22 cellular contexts compared by ENCODE assay signal in genomic region chr16:4452674-4453073, GRCh38.
"Had no signal": no experiment of that assay in that cellular context is flagged by ENCODE, and none has a peak within 500 bp of the region (broad histone marks: within the 10 kb centered on the region; RNA-seq: fewer than 3 reads in every experiment).

No MANE protein-coding gene starts in this region.

- DNase-seq: activated CD4-positive, alpha-beta memory T cell treated with anti-CD3 and anti-CD28 coated beads, Interleukin-2, amount 10 ng/mL, durations not matched to agents 7 days and 5 days; activated CD4-positive, alpha-beta T cell treated with anti-CD3 and anti-CD28 coated beads, Interleukin-2, amount 10 ng/mL, durations not matched to agents 24 days and 14 days; activated gamma-delta T cell treated with Interleukin-2 at 50 U/mL for 16 hours; activated naive CD8-positive, alpha-beta T cell treated with anti-CD3 and anti-CD28 coated beads, Interleukin-2, amount 50 U/mL, for 24 hours; anterior cingulate cortex; dermis blood vessel endothelial cell; effector memory CD4-positive, alpha-beta T cell; mesenchymal stem cell; ovary; right cardiac atrium; stimulated activated CD4-positive, alpha-beta T cell treated with anti-CD3 and anti-CD28 coated beads, Interleukin-4, amount 100 ng/mL, for 4 hours; stimulated activated naive CD8-positive, alpha-beta T cell treated with anti-CD3 and anti-CD28 coated beads, Interleukin-15, amount 100 ng/mL, for 72 hours had no signal

- H3K27ac Mint-ChIP-seq: activated CD4-positive, alpha-beta memory T cell treated with anti-CD3 and anti-CD28 coated beads, Interleukin-2, amount 10 ng/mL, durations not matched to agents 7 days and 5 days; activated CD4-positive, alpha-beta T cell treated with anti-CD3 and anti-CD28 coated beads, Interleukin-2, amount 10 ng/mL, durations not matched to agents 24 days and 14 days; activated naive CD8-positive, alpha-beta T cell treated with anti-CD3 and anti-CD28 coated beads, Interleukin-2, amount 50 U/mL, for 24 hours; activated T-helper 1 cell treated with anti-CD3 and anti-CD28 coated beads, Interleukin-12 subunit alpha, Interleukin-12 subunit beta, Interleukin-2, Interleukin-4 antibody, amounts not matched to agents 30 ng/mL and 10 ng/mL and 1 ng/mL, durations not matched to agents 14 hours and 24 hours and 36 hours; T-helper 2 cell treated with Interferon-gamma antibody and Interleukin-4, amounts not matched to agents 5 μg/mL and 100 μg/mL, for 36 hours had no signal

- H3K27me3 Mint-ChIP-seq: activated CD4-positive, alpha-beta memory T cell treated with anti-CD3 and anti-CD28 coated beads, Interleukin-2, amount 10 ng/mL, durations not matched to agents 7 days and 5 days; activated CD4-positive, alpha-beta T cell treated with anti-CD3 and anti-CD28 coated beads, Interleukin-2, amount 10 ng/mL, durations not matched to agents 24 days and 14 days; activated naive CD8-positive, alpha-beta T cell treated with anti-CD3 and anti-CD28 coated beads, Interleukin-2, amount 50 U/mL, for 24 hours; brain; stimulated activated naive CD8-positive, alpha-beta T cell treated with anti-CD3 and anti-CD28 coated beads, Interleukin-15, amount 100 ng/mL, for 72 hours had no signal

- H3K27ac ChIP-seq: esophagus muscularis mucosa, neutrophil, ovary, tibial nerve, vagina, VCaP had no signal

- H3K9me3 ChIP-seq: esophagus muscularis mucosa, neutrophil, ovary, tibial nerve, vagina had no signal

- H3K4me1 Mint-ChIP-seq: activated CD4-positive, alpha-beta memory T cell treated with anti-CD3 and anti-CD28 coated beads, Interleukin-2, amount 10 ng/mL, durations not matched to agents 7 days and 5 days; activated CD4-positive, alpha-beta T cell treated with anti-CD3 and anti-CD28 coated beads, Interleukin-2, amount 10 ng/mL, durations not matched to agents 24 days and 14 days had no signal

- H3K4me1 ChIP-seq: esophagus muscularis mucosa, tibial nerve, vagina had no signal

- H3K4me3 Mint-ChIP-seq: activated CD4-positive, alpha-beta memory T cell treated with anti-CD3 and anti-CD28 coated beads, Interleukin-2, amount 10 ng/mL, durations not matched to agents 7 days and 5 days; activated CD4-positive, alpha-beta T cell treated with anti-CD3 and anti-CD28 coated beads, Interleukin-2, amount 10 ng/mL, durations not matched to agents 24 days and 14 days; activated naive CD8-positive, alpha-beta T cell treated with anti-CD3 and anti-CD28 coated beads, Interleukin-2, amount 50 U/mL, for 24 hours; activated T-helper 1 cell treated with anti-CD3 and anti-CD28 coated beads, Interleukin-12 subunit alpha, Interleukin-12 subunit beta, Interleukin-2, Interleukin-4 antibody, amounts not matched to agents 30 ng/mL and 10 ng/mL and 1 ng/mL, durations not matched to agents 14 hours and 24 hours and 36 hours; brain; nephron; stimulated activated naive CD8-positive, alpha-beta T cell treated with anti-CD3 and anti-CD28 coated beads, Interleukin-15, amount 100 ng/mL, for 72 hours; T-helper 2 cell treated with Interferon-gamma antibody and Interleukin-4, amounts not matched to agents 5 μg/mL and 100 μg/mL, for 36 hours had no signal

- H3K27me3 ChIP-seq: esophagus muscularis mucosa, neutrophil, ovary, tibial nerve, vagina had no signal

- H3K36me3 ChIP-seq: ovary had no signal

- ATAC-seq: activated CD4-positive, CD25-positive, alpha-beta regulatory T cell treated with anti-CD3 and anti-CD28 coated beads, Interleukin-2, amount 50 U/mL, for 24 hours; activated naive CD8-positive, alpha-beta T cell treated with anti-CD3 and anti-CD28 coated beads, Interleukin-2, amount 50 U/mL, for 24 hours; right cardiac atrium; stimulated activated naive CD8-positive, alpha-beta T cell treated with anti-CD3 and anti-CD28 coated beads, Interleukin-15, amount 100 ng/mL, for 72 hours had no signal

- H3K4me3 ChIP-seq: esophagus muscularis mucosa, ovary, tibial nerve, vagina had no signal

- H3K9me3 Mint-ChIP-seq: activated CD4-positive, alpha-beta memory T cell treated with anti-CD3 and anti-CD28 coated beads, Interleukin-2, amount 10 ng/mL, durations not matched to agents 7 days and 5 days; activated CD4-positive, alpha-beta T cell treated with anti-CD3 and anti-CD28 coated beads, Interleukin-2, amount 10 ng/mL, durations not matched to agents 24 days and 14 days; activated naive CD8-positive, alpha-beta T cell treated with anti-CD3 and anti-CD28 coated beads, Interleukin-2, amount 50 U/mL, for 24 hours; activated T-helper 1 cell treated with anti-CD3 and anti-CD28 coated beads, Interleukin-12 subunit alpha, Interleukin-12 subunit beta, Interleukin-2, Interleukin-4 antibody, amounts not matched to agents 30 ng/mL and 10 ng/mL and 1 ng/mL, durations not matched to agents 14 hours and 24 hours and 36 hours; brain; nephron; stimulated activated naive CD8-positive, alpha-beta T cell treated with anti-CD3 and anti-CD28 coated beads, Interleukin-15, amount 100 ng/mL, for 72 hours; T-helper 2 cell treated with Interferon-gamma antibody and Interleukin-4, amounts not matched to agents 5 μg/mL and 100 μg/mL, for 36 hours had no signal
